In the genomic region with DNA sequence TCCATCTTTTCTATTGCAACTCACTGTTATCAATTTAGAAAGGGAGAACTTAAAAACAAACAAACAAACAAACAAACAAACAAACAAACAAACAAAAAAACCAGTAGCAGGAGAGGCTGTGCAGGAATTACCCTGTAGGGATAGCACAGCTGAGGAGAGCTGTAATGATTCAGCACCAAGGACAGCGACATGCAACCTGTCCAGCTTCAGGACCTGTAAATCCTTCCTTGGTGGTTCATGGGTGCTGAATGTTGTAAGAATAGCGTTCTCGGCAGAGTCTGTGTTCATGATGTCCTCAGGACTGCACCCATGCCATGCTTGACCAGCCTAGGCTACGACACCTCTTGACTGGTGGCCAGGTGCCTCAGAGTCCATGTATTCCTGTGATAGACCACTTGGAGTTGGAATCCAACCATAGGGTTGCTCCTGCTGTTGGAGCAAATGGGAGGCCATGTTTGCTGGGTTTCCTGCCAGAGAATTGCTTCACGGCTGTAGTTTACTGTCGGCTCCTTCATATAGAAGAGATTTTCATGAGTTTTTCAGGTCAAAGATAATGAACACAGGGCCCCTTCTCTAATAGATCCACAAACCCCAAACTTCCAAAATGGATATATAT, we compare ENCODE assay signal across 1 cellular context.
A peak's percentile ranks its signal among the peaks of the same experiment; 100 is the strongest.
TF ChIP-seq lines count a peak whose summit lies in the region.

No MANE protein-coding gene starts in this region.

TF ChIP-seq in WTC11, 78 proteins besides CTCF, POLR2A, EP300 and RAD21 (continued from another document):
- TF ChIP-seq, protein P1, sequence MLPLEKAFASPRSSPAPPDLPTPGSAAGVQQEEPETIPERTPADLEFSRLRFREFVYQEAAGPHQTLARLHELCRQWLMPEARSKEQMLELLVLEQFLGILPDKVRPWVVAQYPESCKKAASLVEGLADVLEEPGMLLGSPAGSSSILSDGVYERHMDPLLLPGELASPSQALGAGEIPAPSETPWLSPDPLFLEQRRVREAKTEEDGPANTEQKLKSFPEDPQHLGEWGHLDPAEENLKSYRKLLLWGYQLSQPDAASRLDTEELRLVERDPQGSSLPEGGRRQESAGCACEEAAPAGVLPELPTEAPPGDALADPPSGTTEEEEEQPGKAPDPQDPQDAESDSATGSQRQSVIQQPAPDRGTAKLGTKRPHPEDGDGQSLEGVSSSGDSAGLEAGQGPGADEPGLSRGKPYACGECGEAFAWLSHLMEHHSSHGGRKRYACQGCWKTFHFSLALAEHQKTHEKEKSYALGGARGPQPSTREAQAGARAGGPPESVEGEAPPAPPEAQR (CRISPR knock-in tag; IDR thresholded peaks at IDR 0.05), result no peak
- no peak for TF ChIP-seq ZNF416 (CRISPR knock-in tag; IDR thresholded peaks at IDR 0.05)
- peak; percentile 77 for TF ChIP-seq TEAD4 (CRISPR knock-in tag; IDR thresholded peaks at IDR 0.05)
- no peak for TF ChIP-seq ZNF219 (CRISPR knock-in tag; IDR thresholded peaks at IDR 0.05; ENCODE audit: borderline replicate concordance)
- TF ChIP-seq PRRX2 (CRISPR knock-in tag; IDR thresholded peaks at IDR 0.05), result no peak
